18 cellular contexts compared by ENCODE assay signal in the genomic region with DNA sequence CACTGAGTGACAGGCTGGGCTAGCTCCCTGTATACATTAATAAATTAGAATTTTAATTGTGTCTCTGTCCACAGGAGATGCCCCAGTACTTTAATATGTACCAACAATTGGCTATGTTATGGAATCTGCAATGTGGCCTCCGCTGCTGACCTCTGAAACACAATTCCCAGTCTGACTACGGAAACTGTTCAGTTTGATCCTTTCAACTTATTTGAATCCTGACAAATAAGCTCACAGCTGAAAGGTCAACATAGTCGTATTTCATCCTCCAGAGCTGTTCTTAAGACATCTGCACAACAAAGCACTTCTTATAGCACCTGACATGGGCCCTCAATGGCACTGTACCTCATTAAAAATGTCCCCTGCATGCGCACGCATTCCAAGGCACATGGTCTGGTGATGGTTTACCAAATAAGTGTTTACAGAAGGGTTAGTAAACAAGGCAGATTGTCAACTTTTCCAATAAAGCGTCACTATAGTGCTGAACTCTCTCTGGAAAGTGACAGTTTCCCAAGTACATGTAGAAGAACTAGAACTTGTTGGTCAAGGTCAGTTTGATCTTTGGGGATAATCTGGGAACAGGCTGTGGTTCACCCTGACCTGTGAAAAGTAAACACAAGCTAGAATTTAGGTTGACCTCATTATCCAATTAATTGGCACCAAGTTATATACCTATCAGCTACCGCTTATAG.
A peak's percentile ranks its signal among the peaks of the same experiment; 100 is the strongest.
DNase-seq lines count a peak whose midpoint lies in the region; ATAC-seq and TF ChIP-seq lines count a peak whose summit lies in the region.
"Had no signal": no experiment of that assay in that cellular context is flagged by ENCODE, and none has a peak within 500 bp of the region (broad histone marks: within the 10 kb centered on the region; RNA-seq: fewer than 3 reads in every experiment).

No MANE protein-coding gene starts in this region.

- CTCF ChIA-PET in CD4-positive, alpha-beta memory T cell (lab: Charles Lee; ENCODE audit: partially characterized antibody) = interaction anchor here (1.0 to 1.7 kb wide), 3 partner anchors 31 to 104 kb away, joined by 3 to 4 read pairs (median 4); no protein-coding TSS in a partner anchor

- ATAC-seq in RWPE2 (ENCODE audit: low read depth) (no peak), GM18511 (IDR thresholded peaks at IDR 0.05; ENCODE audit: unreplicated experiment) (no peak)
- ATAC-seq in natural killer cell treated with Interleukin-12 subunit alpha and Interleukin-12 subunit beta and Interleukin-15 and Interleukin-18, amount 100 ng/mL, for 72 hours = no peak
- ATAC-seq: GM23338, sciatic nerve had no signal

- H3K4me1 Mint-ChIP-seq in CD4-positive, alpha-beta memory T cell = peaks cover 46 to 89% (median 69%) of the 10 kb centered on the region in 4 donors
- H3K4me1 Mint-ChIP-seq in natural killer cell treated with Interleukin-12 subunit alpha and Interleukin-12 subunit beta and Interleukin-15 and Interleukin-18, amount 100 ng/mL, for 72 hours (ENCODE audit: low read depth in 2 of 2) = peaks cover 55 to 56% of the 10 kb centered on the region in 2 donors

- DNase-seq in CD4-positive, alpha-beta memory T cell = no peak
- DNase-seq in RWPE2 (ENCODE audit: low spot score) (no peak), epithelial cell of prostate (ENCODE audit: low read depth, low spot score) (no peak), NAMALWA (ENCODE audit: low spot score) (no peak), MV-4-11 (lab: John Stamatoyannopoulos, UW) (no peak), SJCRH30 (no peak)
- DNase-seq in natural killer cell treated with Interleukin-12 subunit alpha and Interleukin-12 subunit beta and Interleukin-15 and Interleukin-18, amount 100 ng/mL, for 72 hours (ENCODE audit: low spot score) = no peak
- DNase-seq: activated CD4-positive, alpha-beta T cell treated with anti-CD3 and anti-CD28 coated beads for 48 hours; activated T-cell treated with anti-CD3 and anti-CD28 coated beads, Interleukin-2, amount 50 U/mL, for 48 hours; DMS53; Kasumi-1; mesenchymal stem cell; NCI-H1436; SHP77 treated with DMSO at 0.1 percent for 48 hours; stimulated activated CD4-positive, alpha-beta T cell treated with anti-CD3 and anti-CD28 coated beads, Interleukin-2, amount 100 ng/mL, for 24 hours had no signal

- no peaks in the 10 kb centered on the region for H3K27me3 Mint-ChIP-seq in CD4-positive, alpha-beta memory T cell
- no peaks in the 10 kb centered on the region for H3K27me3 Mint-ChIP-seq in natural killer cell treated with Interleukin-12 subunit alpha and Interleukin-12 subunit beta and Interleukin-15 and Interleukin-18, amount 100 ng/mL, for 72 hours

- H3K36me3 Mint-ChIP-seq in CD4-positive, alpha-beta memory T cell = peaks cover 57 to 71% of the 10 kb centered on the region in 2 donors
- peaks cover 17% of the 10 kb centered on the region for H3K36me3 Mint-ChIP-seq in natural killer cell treated with Interleukin-12 subunit alpha and Interleukin-12 subunit beta and Interleukin-15 and Interleukin-18, amount 100 ng/mL, for 72 hours

- no peak for TF ChIP-seq CTCF in RWPE2 (IDR thresholded peaks at IDR 0.05; ENCODE audit: poor library complexity, severe bottlenecking)

- peaks cover 56% of the 10 kb centered on the region for H3K4me1 ChIP-seq in CD4-positive, alpha-beta memory T cell (ENCODE audit: insufficient read depth, low read length)
- peaks cover 36% of the 10 kb centered on the region for H3K4me1 ChIP-seq in RWPE2 (ENCODE audit: insufficient read depth, poor library complexity, severe bottlenecking)
- H3K4me1 ChIP-seq in SJCRH30 = peaks cover 7% of the 10 kb centered on the region

- POLR2A ChIA-PET in CD4-positive, alpha-beta memory T cell (lab: Charles Lee; ENCODE audit: partially characterized antibody) = interaction anchor here (0.7 to 1.2 kb wide), 3 partner anchors 8 to 21 kb away, joined by 3 read pairs; no protein-coding TSS in a partner anchor

- H3K4me3 ChIP-seq in CD4-positive, alpha-beta memory T cell (ENCODE audit: low read length in 2 of 2) = no peak overlapping the region
- H3K4me3 ChIP-seq in RWPE2 (ENCODE audit: severe bottlenecking) = no peak overlapping the region
- no peak overlapping the region for H3K4me3 ChIP-seq in SJCRH30
- H3K4me3 ChIP-seq: GM23338 had no signal

- peaks cover 15% of the 10 kb centered on the region for H3K36me3 ChIP-seq in CD4-positive, alpha-beta memory T cell (ENCODE audit: insufficient read depth, low read length)
- H3K36me3 ChIP-seq in RWPE2 (ENCODE audit: low read depth) (peaks cover 8% of the 10 kb centered on the region), SJCRH30 (no peaks in the 10 kb centered on the region)

- no peaks in the 10 kb centered on the region for H3K9me3 ChIP-seq in CD4-positive, alpha-beta memory T cell (ENCODE audit: control insufficient read depth in 1 of 2, low read length in 2 of 2)
- H3K9me3 ChIP-seq in RWPE2 (ENCODE audit: severe bottlenecking) (no peaks in the 10 kb centered on the region), SJCRH30 (replicated peaks) (no peaks in the 10 kb centered on the region)

- H3K27ac Mint-ChIP-seq in CD4-positive, alpha-beta memory T cell = peak overlapping the region in 5 of 7 donors; percentile 57 to 89 (median 69)
- H3K27ac Mint-ChIP-seq in natural killer cell treated with Interleukin-12 subunit alpha and Interleukin-12 subunit beta and Interleukin-15 and Interleukin-18, amount 100 ng/mL, for 72 hours = peak overlapping the region; percentile 55 to 95
- H3K27ac Mint-ChIP-seq: GM23338 had no signal

- H3K27me3 ChIP-seq in CD4-positive, alpha-beta memory T cell (ENCODE audit: insufficient read depth, low read length) = no peaks in the 10 kb centered on the region
- no peaks in the 10 kb centered on the region for H3K27me3 ChIP-seq in RWPE2 (ENCODE audit: insufficient read depth, poor library complexity, severe bottlenecking)
- H3K27me3 ChIP-seq in SJCRH30 = no peaks in the 10 kb centered on the region

- intact Hi-C loops in CD4-positive, alpha-beta memory T cell (cut with micrococcal nuclease) = no loop called here

- no peaks in the 10 kb centered on the region for H3K9me3 Mint-ChIP-seq in CD4-positive, alpha-beta memory T cell
- no peaks in the 10 kb centered on the region for H3K9me3 Mint-ChIP-seq in natural killer cell treated with Interleukin-12 subunit alpha and Interleukin-12 subunit beta and Interleukin-15 and Interleukin-18, amount 100 ng/mL, for 72 hours
- H3K9me3 Mint-ChIP-seq: GM23338 had no signal

- H3K27ac ChIP-seq in CD4-positive, alpha-beta memory T cell (ENCODE audit: low read depth, low read length) = no peak overlapping the region
- H3K27ac ChIP-seq in RWPE2 (ENCODE audit: poor library complexity, severe bottlenecking) (peak overlapping the region; percentile 76), epithelial cell of prostate (peak overlapping the region; percentile 85), SJCRH30 (no peak overlapping the region)

- H3K4me3 Mint-ChIP-seq in CD4-positive, alpha-beta memory T cell = peak overlapping the region in 1 of 8 donors; percentile 41
- H3K4me3 Mint-ChIP-seq in natural killer cell treated with Interleukin-12 subunit alpha and Interleukin-12 subunit beta and Interleukin-15 and Interleukin-18, amount 100 ng/mL, for 72 hours = no peak overlapping the region
- H3K4me3 Mint-ChIP-seq: GM23338 had no signal

Comparison
In these comparisons a context has a peak if more than half of its experiments do, and no peak if none do; other contexts are left out.
1. H3K27ac ChIP-seq: peak in RWPE2 (single experiment) and epithelial cell of prostate (single experiment); none in CD4-positive, alpha-beta memory T cell (single experiment) and SJCRH30 (single experiment).